Comparison of ENCODE assay signal across 9 cellular contexts in the genomic region with DNA sequence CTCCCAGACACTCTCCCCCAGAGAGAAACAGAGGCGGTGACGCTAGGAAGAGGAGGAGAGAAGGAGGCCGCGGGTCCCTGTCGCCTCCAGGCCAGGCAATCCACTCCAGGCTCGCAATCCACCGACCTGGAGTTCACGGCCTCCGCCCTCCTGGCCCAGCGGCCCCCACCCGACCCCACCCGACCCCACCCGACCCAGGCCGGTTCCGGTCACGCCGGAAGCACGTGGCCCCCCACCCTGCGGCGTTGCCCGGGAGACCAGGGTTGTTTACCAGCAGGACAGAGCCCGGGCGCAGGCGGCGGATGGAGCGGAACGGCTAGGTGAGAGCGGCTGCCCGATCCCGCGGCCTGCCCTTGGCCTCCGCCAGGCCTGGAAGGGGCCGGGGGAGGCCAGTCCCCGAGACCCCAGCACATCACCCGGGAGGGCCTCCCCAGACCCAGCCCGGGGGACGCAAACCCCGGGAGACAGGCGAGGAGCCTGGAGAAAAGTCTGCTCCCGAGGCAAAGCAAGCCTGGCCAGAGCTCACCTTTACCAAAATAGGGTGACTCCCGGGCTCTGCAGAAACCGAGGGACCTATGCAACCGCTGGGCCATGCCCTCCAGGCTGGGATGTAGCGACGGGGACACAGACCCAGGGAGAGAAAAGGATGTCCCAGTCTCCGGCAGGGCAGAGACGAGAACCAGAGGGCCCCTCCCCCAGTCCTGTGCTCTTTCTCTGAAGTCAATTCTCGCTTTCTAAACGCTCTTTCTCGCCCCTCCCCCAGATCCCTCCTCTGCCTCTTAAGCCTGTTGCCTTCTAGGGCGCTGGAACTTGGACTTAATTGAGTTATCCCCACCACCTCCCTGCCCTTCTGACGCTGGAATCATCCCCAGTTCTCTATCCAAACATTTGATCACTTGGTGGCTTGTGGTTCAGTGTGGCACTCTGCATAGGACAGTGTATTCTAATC. TPM values are rescaled to one million over a fixed set of nuclear protein-coding genes. Genes with fewer than 3 reads are reported as not detected.
DNase-seq lines count a peak whose midpoint lies in the region; ATAC-seq, FAIRE-seq and TF ChIP-seq lines count a peak whose summit lies in the region.
"Had no signal": no experiment of that assay in that cellular context is flagged by ENCODE, and none has a peak within 500 bp of the region (broad histone marks: within the 10 kb centered on the region; RNA-seq: fewer than 3 reads in every experiment).

TSS of gene PLA2G2C (minus strand) at position 685 of the 949 bp plus-strand sequence. CDS start 9,155 bp downstream, outside the sequence.
TSS of gene UBXN10 (plus strand) at position 263 of the 949 bp plus-strand sequence. CDS start 4,466 bp downstream, outside the sequence.

- peak within 1 kb of the TSS; percentile 75 for H3K4me3 Mint-ChIP-seq in central memory CD8-positive, alpha-beta T cell
- peak within 1 kb of the TSS; percentile 76 for H3K4me3 Mint-ChIP-seq in mesothelial cell of epicardium

- H3K27me3 Mint-ChIP-seq in central memory CD8-positive, alpha-beta T cell, result peaks cover 12% of the 10 kb centered on the region
- peaks cover 23% of the 10 kb centered on the region for H3K27me3 Mint-ChIP-seq in mesothelial cell of epicardium (ENCODE audit: low read depth)

- peak within 1 kb of the TSS; percentile 71 for H3K27ac Mint-ChIP-seq in central memory CD8-positive, alpha-beta T cell (ENCODE audit: low read depth)
- H3K27ac Mint-ChIP-seq in mesothelial cell of epicardium, result peak within 1 kb of the TSS; percentile 87

- no peak for TF ChIP-seq POLR2A in GM12892 (IDR thresholded peaks at IDR 0.05; ENCODE audit: low read depth, low read length)

- FAIRE-seq in GM12892 (lab: Jason Lieb, UNC), result no peak
- FAIRE-seq: frontal cortex had no signal

- DNase-seq in GM20000 (ENCODE audit: low spot score), result peak; percentile 64
- DNase-seq in activated CD4-positive, CD25-positive, alpha-beta regulatory T cell (lab: John Stamatoyannopoulos, UW), result peak; percentile 10 to 29 (median 20)
- no peak for DNase-seq in central memory CD8-positive, alpha-beta T cell (ENCODE audit: low spot score in 2 of 2)
- peak; percentile 36 to 64 for DNase-seq in mesothelial cell of epicardium (ENCODE audit: low spot score in 2 of 2, unreplicated experiment in 2 of 2)
- DNase-seq in stimulated activated CD8-positive, alpha-beta memory T cell treated with anti-CD3 and anti-CD28 coated beads, Interleukin-7, amount 100 ng/mL, for 48 hours (ENCODE audit: extremely low read depth in 1 of 2, low read depth in 1 of 2), result peak; percentile 41 to 70
- no peak for DNase-seq in GM12892 (ENCODE audit: insufficient read length)

- H3K9me3 Mint-ChIP-seq in central memory CD8-positive, alpha-beta T cell, result no peaks in the 10 kb centered on the region
- H3K9me3 Mint-ChIP-seq in mesothelial cell of epicardium, result no peaks in the 10 kb centered on the region

- TF ChIP-seq CTCF in GM20000 (IDR thresholded peaks at IDR 0.05; ENCODE audit: extremely low read depth, missing control alignments), result no peak
- no peak for TF ChIP-seq CTCF in mesothelial cell of epicardium (IDR thresholded peaks at IDR 0.05; ENCODE audit: unreplicated experiment)

- peaks cover 54% of the 10 kb centered on the region for H3K4me1 Mint-ChIP-seq in central memory CD8-positive, alpha-beta T cell
- peaks cover 33% of the 10 kb centered on the region for H3K4me1 Mint-ChIP-seq in mesothelial cell of epicardium

- peaks cover 1% of the 10 kb centered on the region for H3K36me3 Mint-ChIP-seq in central memory CD8-positive, alpha-beta T cell (ENCODE audit: insufficient read depth)
- H3K36me3 Mint-ChIP-seq in mesothelial cell of epicardium, result no peaks in the 10 kb centered on the region

- peak; percentile 45 for ATAC-seq in central memory CD8-positive, alpha-beta T cell (replicated peaks; ENCODE audit: extremely low read depth, poor library complexity, severe bottlenecking)
- ATAC-seq in GM21528 (IDR thresholded peaks at IDR 0.05; ENCODE audit: low FRiP score, unreplicated experiment) (no peak), HG02642 (IDR thresholded peaks at IDR 0.05; ENCODE audit: poor library complexity, unreplicated experiment) (no peak)

RNA-seq across cellular contexts. Expression of gene PLA2G2C, which starts in this region (rescaled TPM):
- 0.24 to 0.50 TPM (median 0.40 TPM) in 3 replicates for total RNA-seq in mesothelial cell of epicardium
- polyA plus RNA-seq in GM12892 (2012; ENCODE audit: missing spikeins), result not detected
- total RNA-seq: frontal cortex had no signal

RNA-seq across cellular contexts. Expression of gene UBXN10, which starts in this region (rescaled TPM):
- 2.2 to 2.6 TPM (median 2.3 TPM) in 3 replicates for total RNA-seq in mesothelial cell of epicardium
- not detected for polyA plus RNA-seq in GM12892 (2012; ENCODE audit: missing spikeins)

Comparison
In these comparisons a context has a peak if more than half of its experiments do, and no peak if none do; other contexts are left out.
1. DNase-seq: peak in GM20000 (single experiment), activated CD4-positive, CD25-positive, alpha-beta regulatory T cell (4 of 4), mesothelial cell of epicardium (2 of 2) and stimulated activated CD8-positive, alpha-beta memory T cell treated with anti-CD3 and anti-CD28 coated beads, Interleukin-7, amount 100 ng/mL, for 48 hours (2 of 2); none in central memory CD8-positive, alpha-beta T cell (0 of 2) and GM12892 (single experiment).